In the genomic region with DNA sequence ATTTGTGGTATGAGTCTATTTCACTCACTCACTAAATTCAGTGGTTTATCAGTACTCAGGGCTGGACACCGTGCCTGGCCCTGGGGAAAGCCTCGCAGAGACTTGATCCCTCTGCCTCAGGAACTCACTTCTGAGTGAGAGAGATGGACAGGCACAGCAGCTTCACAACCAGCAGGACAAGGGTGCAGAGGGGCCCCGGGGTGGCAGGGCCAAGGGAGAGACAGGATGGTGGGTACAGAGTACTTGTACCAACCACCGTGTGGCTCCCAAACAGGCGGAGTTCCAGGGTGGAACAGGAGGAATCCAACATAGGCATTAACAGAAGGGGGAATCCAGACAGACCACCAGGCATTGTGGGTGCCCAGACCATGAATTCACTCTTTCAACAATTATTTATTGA, we compare ENCODE assay signal across 9 cellular contexts.
"Had no signal": no experiment of that assay in that cellular context is flagged by ENCODE, and none has a peak within 500 bp of the region (broad histone marks: within the 10 kb centered on the region; RNA-seq: fewer than 3 reads in every experiment).

No MANE protein-coding gene starts in this region.

- DNase-seq: GM23248, GOT3, H7, HFFc6 had no signal

- ATAC-seq: HCT116, HepG2 had no signal

- H3K27ac ChIP-seq: GM23248, HL-60 had no signal

- H3K4me3 ChIP-seq: GM23248, HAP-1 had no signal

- H3K9me3 Mint-ChIP-seq: HFFc6, IgD-negative memory B cell had no signal

- H3K4me3 Mint-ChIP-seq: HFFc6, IgD-negative memory B cell had no signal

- H3K27ac Mint-ChIP-seq: HFFc6, IgD-negative memory B cell had no signal

- H3K9me3 ChIP-seq: HAP-1 had no signal

- H3K36me3 ChIP-seq: HAP-1 had no signal
